16 cellular contexts compared by ENCODE assay signal in genomic region chr2:9807555-9808305, GRCh38.
"Had no signal": no experiment of that assay in that cellular context is flagged by ENCODE, and none has a peak within 500 bp of the region (broad histone marks: within the 10 kb centered on the region; RNA-seq: fewer than 3 reads in every experiment).

No MANE protein-coding gene starts in this region.

- H3K4me1 ChIP-seq: uterus had no signal

- H3K4me3 Mint-ChIP-seq: activated naive CD4-positive, alpha-beta T cell treated with anti-CD3 and anti-CD28 coated beads, Interleukin-2, amount 10 ng/mL, durations not matched to agents 7 days and 5 days; stimulated activated naive CD8-positive, alpha-beta T cell treated with anti-CD3 and anti-CD28 coated beads, Interleukin-15, amount 100 ng/mL, for 72 hours had no signal

- H3K9me3 ChIP-seq: colonic mucosa, neutrophil, right lobe of liver, uterus had no signal

- H3K27ac ChIP-seq: colonic mucosa, neutrophil, right lobe of liver, uterus had no signal

- H3K36me3 ChIP-seq: colonic mucosa, neutrophil, right lobe of liver, uterus had no signal

- DNase-seq: activated CD4-positive, alpha-beta T cell treated with anti-CD3 and anti-CD28 coated beads, Interleukin-2, amount 50 U/mL, for 48 hours; activated CD4-positive, CD25-positive, alpha-beta regulatory T cell treated with anti-CD3 and anti-CD28 coated beads, Interleukin-2, amount 50 U/mL, for 72 hours; activated naive CD4-positive, alpha-beta T cell treated with anti-CD3 and anti-CD28 coated beads, Interleukin-2, amount 10 ng/mL, durations not matched to agents 7 days and 5 days; colonic mucosa; effector CD8-positive, alpha-beta T cell; kidney glomerular epithelial cell; naive B cell; stimulated activated CD4-positive, alpha-beta T cell treated with anti-CD3 and anti-CD28 coated beads, Interleukin-12 subunit alpha, Interleukin-12 subunit beta, amount 100 ng/mL, for 4 hours; stimulated activated CD4-positive, alpha-beta T cell treated with anti-CD3 and anti-CD28 coated beads, Interleukin-2, amount 100 ng/mL, for 48 hours; stimulated activated naive CD8-positive, alpha-beta T cell treated with anti-CD3 and anti-CD28 coated beads, Interleukin-15, amount 100 ng/mL, for 72 hours; SW 1271; uterus had no signal

- H3K27ac Mint-ChIP-seq: activated naive CD4-positive, alpha-beta T cell treated with anti-CD3 and anti-CD28 coated beads, Interleukin-2, amount 10 ng/mL, durations not matched to agents 7 days and 5 days; progenitor cell of endocrine pancreas had no signal

- H3K4me3 ChIP-seq: colonic mucosa, lung, right lobe of liver, uterus had no signal

- H3K4me1 Mint-ChIP-seq: activated naive CD4-positive, alpha-beta T cell treated with anti-CD3 and anti-CD28 coated beads, Interleukin-2, amount 10 ng/mL, durations not matched to agents 7 days and 5 days; stimulated activated naive CD8-positive, alpha-beta T cell treated with anti-CD3 and anti-CD28 coated beads, Interleukin-15, amount 100 ng/mL, for 72 hours had no signal

- H3K9me3 Mint-ChIP-seq: activated naive CD4-positive, alpha-beta T cell treated with anti-CD3 and anti-CD28 coated beads, Interleukin-2, amount 10 ng/mL, durations not matched to agents 7 days and 5 days; stimulated activated naive CD8-positive, alpha-beta T cell treated with anti-CD3 and anti-CD28 coated beads, Interleukin-15, amount 100 ng/mL, for 72 hours had no signal

- ATAC-seq: right lobe of liver; stimulated activated naive CD8-positive, alpha-beta T cell treated with anti-CD3 and anti-CD28 coated beads, Interleukin-15, amount 100 ng/mL, for 72 hours had no signal

- H3K36me3 Mint-ChIP-seq: activated naive CD4-positive, alpha-beta T cell treated with anti-CD3 and anti-CD28 coated beads, Interleukin-2, amount 10 ng/mL, durations not matched to agents 7 days and 5 days; naive B cell had no signal

- H3K27me3 ChIP-seq: colonic mucosa, neutrophil, right lobe of liver, uterus had no signal
